In the genomic region with DNA sequence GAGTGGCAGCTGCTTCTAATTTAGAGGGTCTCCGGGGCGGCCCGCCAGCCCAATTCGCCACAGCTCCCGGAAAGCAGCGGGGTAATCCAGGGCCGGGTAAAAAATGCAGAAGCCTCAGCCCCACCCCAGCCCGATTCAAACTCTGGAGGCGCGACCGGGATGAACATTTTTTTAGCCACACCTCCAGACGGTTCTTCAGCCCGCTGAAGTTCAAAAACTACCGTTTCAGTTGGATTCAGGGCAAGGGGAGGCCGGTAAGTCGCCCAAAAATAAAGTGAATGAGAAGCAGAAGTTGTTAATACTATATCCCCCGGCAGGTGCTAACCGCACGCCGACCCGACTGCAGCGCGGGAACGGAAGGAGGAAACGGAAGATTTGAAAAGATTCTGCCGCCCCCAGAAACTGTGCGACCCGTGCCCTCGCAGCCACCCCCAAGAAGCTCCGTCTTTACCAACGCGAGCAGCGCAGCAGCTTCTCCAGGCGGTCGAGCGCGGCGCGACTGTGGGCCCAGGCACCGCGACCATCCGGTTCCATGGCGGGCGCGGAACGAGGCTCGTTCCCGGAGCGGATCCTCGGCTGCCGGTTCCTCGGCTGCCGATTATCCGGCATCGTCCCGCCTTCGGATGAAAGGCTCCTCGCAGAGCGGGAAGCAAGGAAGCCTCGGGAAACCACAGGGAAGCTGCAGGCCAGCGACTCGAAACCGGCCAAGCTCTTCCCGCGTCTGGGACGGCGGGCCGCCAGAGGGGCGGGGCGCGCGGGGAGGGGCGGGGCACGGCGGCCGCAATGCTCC, we compare ENCODE assay signal across 8 cellular contexts. TPM values are rescaled to one million over a fixed set of nuclear protein-coding genes. Genes with fewer than 3 reads are reported as not detected.
DNase-seq lines count a peak whose midpoint lies in the region; ATAC-seq and TF ChIP-seq lines count a peak whose summit lies in the region.

A gene (minus strand): TSS at position 723 of the 790 bp plus-strand sequence. CDS start 114 bp downstream, at position 609.

- TF ChIP-seq CTCF in SU-DHL-6 (IDR thresholded peaks at IDR 0.05; ENCODE audit: insufficient read depth, low read length, poor library complexity, severe bottlenecking) (no peak), astrocyte of the cerebellum (IDR thresholded peaks at IDR 0.05; ENCODE audit: low read depth, low read length, missing control alignments) (no peak), hepatocyte (IDR thresholded peaks at IDR 0.05; ENCODE audit: poor library complexity) (no peak), sigmoid colon (IDR thresholded peaks at IDR 0.05) (no peak)

- intact Hi-C loops in sigmoid colon (cut with DNase I) = no loop called here

- H3K4me2 ChIP-seq in SU-DHL-6 (ENCODE audit: low read depth, low read length, poor library complexity, severe bottlenecking) (peak within 1 kb of the TSS; percentile 98), hepatocyte (peak within 1 kb of the TSS; percentile 80)

- TF ChIP-seq POLR2A in sigmoid colon (IDR thresholded peaks at IDR 0.05) = peak; percentile 51 to 60

- peaks cover 13% of the 10 kb centered on the region for H3F3A ChIP-seq in SU-DHL-6 (ENCODE audit: insufficient read depth)

- peaks cover 9% of the 10 kb centered on the region for H3K4me1 ChIP-seq in hepatocyte (ENCODE audit: insufficient read depth)
- peaks cover 0 to 20% (median 12%) of the 10 kb centered on the region in 4 donors for H3K4me1 ChIP-seq in sigmoid colon

- peak within 1 kb of the TSS; percentile 97 for H3K9ac ChIP-seq in SU-DHL-6 (ENCODE audit: low read length)

- H3K36me3 ChIP-seq in SU-DHL-6 (ENCODE audit: low read length) (peaks cover 15% of the 10 kb centered on the region; the same call in 1 of the 2 replicates), hepatocyte (replicated peaks; ENCODE audit: insufficient read depth, low read depth) (no peaks in the 10 kb centered on the region), sigmoid colon (no peaks in the 10 kb centered on the region)

- H3K27me3 ChIP-seq in SU-DHL-6 (ENCODE audit: low read length) (no peaks in the 10 kb centered on the region), hepatocyte (no peaks in the 10 kb centered on the region), sigmoid colon (no peaks in the 10 kb centered on the region)

- DNase-seq in GDM1 (lab: John Stamatoyannopoulos, UW) (peak; percentile 63), KBM-7 (peak; percentile 85), astrocyte of the cerebellum (ENCODE audit: low read depth) (peak; percentile 27), hepatocyte (ENCODE audit: low spot score) (peak; percentile 76), sigmoid colon (peak; percentile 75), NCI-H1048 (lab: John Stamatoyannopoulos, UW) (no peak)

- ATAC-seq in GM21723 (IDR thresholded peaks at IDR 0.05; ENCODE audit: unreplicated experiment) = peak; percentile 32

- H3K4me3 ChIP-seq in SU-DHL-6 (ENCODE audit: insufficient read depth, low read length, poor library complexity, severe bottlenecking) (peak within 1 kb of the TSS; percentile 81), astrocyte of the cerebellum (ENCODE audit: low read depth, low read length) (peak within 1 kb of the TSS; percentile 82), hepatocyte (peak within 1 kb of the TSS; percentile 65), sigmoid colon (peak within 1 kb of the TSS; percentile 57 to 84 (median 74))

- in situ Hi-C loops in KBM-7 (cut with MboI; ENCODE audit: low pct_unique_long_range_greater_than_20kb, low sequenced_read_pairs) (no loop called here), astrocyte of the cerebellum (cut with HindIII; ENCODE audit: low sequenced_read_pairs) (no loop called here)

- peak in 1 of 4 donors; percentile 12 for TF ChIP-seq EP300 in sigmoid colon (IDR thresholded peaks at IDR 0.05)

- H3K9me3 ChIP-seq in SU-DHL-6 (ENCODE audit: insufficient read depth, low read length) (no peaks in the 10 kb centered on the region), hepatocyte (ENCODE audit: low read depth) (no peaks in the 10 kb centered on the region), sigmoid colon (no peaks in the 10 kb centered on the region)

- H2AFZ ChIP-seq in SU-DHL-6 (ENCODE audit: low read depth, low read length, severe bottlenecking) = peak within 1 kb of the TSS; percentile 81
- peak within 1 kb of the TSS; percentile 93 for H2AFZ ChIP-seq in hepatocyte

- H3K79me2 ChIP-seq in SU-DHL-6 (ENCODE audit: insufficient read depth, low read length) (peaks cover 49% of the 10 kb centered on the region), hepatocyte (peaks cover 35% of the 10 kb centered on the region)

- H3K27ac ChIP-seq in SU-DHL-6 (ENCODE audit: low read depth, low read length) (peak within 1 kb of the TSS; percentile 98), hepatocyte (peak within 1 kb of the TSS; percentile 87), sigmoid colon (peak within 1 kb of the TSS; percentile 87 to 97 (median 95))

- no peaks in the 10 kb centered on the region for H3K9me2 ChIP-seq in SU-DHL-6 (replicated peaks; ENCODE audit: insufficient read depth, low read length)
- no peaks in the 10 kb centered on the region for H3K9me2 ChIP-seq in hepatocyte (replicated peaks; ENCODE audit: insufficient read depth)

- H4K20me1 ChIP-seq in SU-DHL-6 (ENCODE audit: low read depth, low read length) (peaks cover 32% of the 10 kb centered on the region), hepatocyte (ENCODE audit: insufficient read depth, poor library complexity, severe bottlenecking) (no peaks in the 10 kb centered on the region)

- WGBS in hepatocyte (ENCODE audit: low lambda C conversion rate, missing lambda C conversion rate) = 1% methylated on average over 68 of the region's 76 CpGs
- 0% methylated on average over 76 of the region's 76 CpGs for WGBS in sigmoid colon, 2 donors

RNA-seq across cellular contexts. Expression of the gene that starts here (rescaled TPM):
- total RNA-seq in hepatocyte (11.5 and 14.5 TPM in 2 replicates), sigmoid colon (10 to 100 TPM; 25.9 to 47.6 (median 34.2) TPM)
- polyA plus RNA-seq in hepatocyte (6.1 and 7.3 TPM in 2 replicates), sigmoid colon (1 to 10 TPM; 1.2 to 3.8 (median 1.8) TPM)
